ENCODE assay signal across 28 cellular contexts in genomic region chr3:44392489-44392888, GRCh38.
"Had no signal": no experiment of that assay in that cellular context is flagged by ENCODE, and none has a peak within 500 bp of the region (broad histone marks: within the 10 kb centered on the region; RNA-seq: fewer than 3 reads in every experiment).

No MANE protein-coding gene starts in this region.

- H3K27ac Mint-ChIP-seq: stimulated activated effector memory CD8-positive, alpha-beta T cell treated with anti-CD3 and anti-CD28 coated beads, Interleukin-12 subunit alpha, Interleukin-12 subunit beta, amount 100 ng/mL, for 72 hours; stimulated activated memory B cell treated with anti-CD40 and anti-IgM and Interleukin-4, amounts not matched to agents 10 μg/mL and 1 μg/mL and 100 μg/mL, for 72 hours; stimulated activated naive B cell treated with anti-CD40 and anti-IgM and Interleukin-4, amounts not matched to agents 10 μg/mL and 1 μg/mL and 100 μg/mL, for 72 hours; stimulated activated naive CD8-positive, alpha-beta T cell treated with anti-CD3 and anti-CD28 coated beads, Interleukin-15, amount 100 ng/mL, for 72 hours; stimulated activated naive CD8-positive, alpha-beta T cell treated with anti-CD3 and anti-CD28 coated beads, Interleukin-15, Interleukin-2, amounts not matched to agents 100 ng/mL and 50 ng/mL, for 24 hours; type B pancreatic cell had no signal

- H3K36me3 Mint-ChIP-seq: stimulated activated effector memory CD8-positive, alpha-beta T cell treated with anti-CD3 and anti-CD28 coated beads, Interleukin-12 subunit alpha, Interleukin-12 subunit beta, amount 100 ng/mL, for 72 hours had no signal

- DNase-seq: stimulated activated CD4-positive, alpha-beta T cell treated with anti-CD3 and anti-CD28 coated beads, Interleukin-2, amount 100 ng/mL, for 48 hours; stimulated activated CD4-positive, alpha-beta T cell treated with anti-CD3 and anti-CD28 coated beads, Interleukin-4, amount 100 ng/mL, for 1 hour; stimulated activated CD4-positive, alpha-beta T cell treated with anti-CD3 and anti-CD28 coated beads, Interleukin-4, amount 100 ng/mL, for 24 hours; stimulated activated CD4-positive, alpha-beta T cell treated with anti-CD3 and anti-CD28 coated beads, Interleukin-4, amount 100 ng/mL, for 4 hours; stimulated activated CD8-positive, alpha-beta memory T cell treated with anti-CD3 and anti-CD28 coated beads, Interleukin-4, amount 100 ng/mL, for 48 hours; stimulated activated naive B cell treated with anti-CD40 and anti-IgM and Interleukin-4, amounts not matched to agents 10 μg/mL and 1 μg/mL and 100 μg/mL, for 72 hours; stimulated activated naive CD4-positive, alpha-beta T cell; stimulated activated naive CD4-positive, alpha-beta T cell treated with Interleukin-2 at 50 U/mL for 16 hours; stimulated activated naive CD8-positive, alpha-beta T cell treated with anti-CD3 and anti-CD28 coated beads, Interleukin-15, amount 100 ng/mL, for 72 hours; stimulated activated naive CD8-positive, alpha-beta T cell treated with anti-CD3 and anti-CD28 coated beads, Interleukin-15, Interleukin-2, amounts not matched to agents 100 U/mL and 50 U/mL, for 24 hours; stomach; substantia nigra; testis; thyroid gland; tibial artery; transverse colon; trophoblast cell; upper lobe of left lung; upper lobe of right lung; uterus had no signal

- H3K27me3 ChIP-seq: stomach, suprapubic skin, testis, thyroid gland, tibial artery, tibial nerve, transverse colon, upper lobe of left lung, upper lobe of right lung, uterus, vagina had no signal

- ATAC-seq: stimulated activated effector memory CD8-positive, alpha-beta T cell treated with anti-CD3 and anti-CD28 coated beads, Interleukin-12 subunit alpha, Interleukin-12 subunit beta, amount 100 ng/mL, for 72 hours; stimulated activated memory B cell treated with anti-CD40 and anti-IgM and Interleukin-4, amounts not matched to agents 10 μg/mL and 1 μg/mL and 100 μg/mL, for 72 hours; stimulated activated naive B cell treated with anti-CD40 and anti-IgM and Interleukin-4, amounts not matched to agents 10 μg/mL and 1 μg/mL and 100 μg/mL, for 72 hours; stimulated activated naive CD8-positive, alpha-beta T cell treated with anti-CD3 and anti-CD28 coated beads, Interleukin-15, amount 100 ng/mL, for 72 hours; stimulated activated naive CD8-positive, alpha-beta T cell treated with anti-CD3 and anti-CD28 coated beads, Interleukin-15, Interleukin-2, amounts not matched to agents 100 U/mL and 50 U/mL, for 24 hours; upper lobe of right lung had no signal

- H3K27ac ChIP-seq: stomach, suprapubic skin, testis, thoracic aorta, thyroid gland, tibial artery, tibial nerve, transverse colon, upper lobe of left lung, upper lobe of right lung, uterus, vagina had no signal

- H3K9me3 ChIP-seq: suprapubic skin, testis, thoracic aorta, thyroid gland, tibial artery, transverse colon, upper lobe of right lung, uterus, vagina had no signal

- H3K4me3 ChIP-seq: stomach, suprapubic skin, testis, thoracic aorta, thyroid gland, tibial artery, tibial nerve, transverse colon, upper lobe of left lung, upper lobe of right lung, uterus, vagina had no signal

- H3K36me3 ChIP-seq: thyroid gland, uterus had no signal

- H3K4me1 ChIP-seq: stomach, suprapubic skin, testis, thyroid gland, tibial artery, tibial nerve, transverse colon, upper lobe of left lung, upper lobe of right lung, uterus, vagina had no signal

- H3K9me3 Mint-ChIP-seq: type B pancreatic cell had no signal
